In the genomic region with DNA sequence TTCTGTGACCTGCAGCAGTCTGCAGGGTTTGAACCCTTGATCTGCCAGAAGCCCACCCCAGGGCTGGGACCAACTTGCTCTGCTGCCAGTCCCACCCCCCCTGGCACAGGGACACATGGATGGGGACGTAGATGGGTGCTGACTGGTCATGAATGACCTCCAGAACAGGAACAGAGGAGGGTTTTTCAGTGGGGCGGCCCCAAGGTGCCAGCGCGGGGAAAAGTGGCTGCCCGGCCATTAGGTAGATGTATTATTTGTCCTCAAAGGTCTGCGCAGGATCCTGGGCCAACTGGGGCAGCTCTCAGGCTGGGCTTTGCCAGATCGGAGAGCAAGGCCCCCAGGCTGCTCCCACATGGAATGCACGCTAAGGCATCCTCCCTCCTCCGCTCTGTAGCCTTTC, we compare ENCODE assay signal across 17 cellular contexts.
DNase-seq lines count a peak whose midpoint lies in the region; ATAC-seq and TF ChIP-seq lines count a peak whose summit lies in the region.
"Had no signal": no experiment of that assay in that cellular context is flagged by ENCODE, and none has a peak within 500 bp of the region (broad histone marks: within the 10 kb centered on the region; RNA-seq: fewer than 3 reads in every experiment).

No MANE protein-coding gene starts in this region.

- no peak overlapping the region for H3K4me3 Mint-ChIP-seq in activated CD4-positive, alpha-beta memory T cell treated with anti-CD3 and anti-CD28 coated beads for 36 hours

- H3K27ac ChIP-seq in heart left ventricle (no peak overlapping the region), coronary artery (no peak overlapping the region)
- H3K27ac ChIP-seq: A549, C4-2B had no signal

- no peaks in the 10 kb centered on the region for H3K36me3 Mint-ChIP-seq in activated CD4-positive, alpha-beta memory T cell treated with anti-CD3 and anti-CD28 coated beads for 36 hours

- peaks cover 0 to 11% (median 0%) of the 10 kb centered on the region in 9 donors for H3K27me3 ChIP-seq in heart left ventricle
- H3K27me3 ChIP-seq: MG63 had no signal

- H3K4me1 ChIP-seq in heart left ventricle: peaks cover 0 to 17% (median 6%) of the 10 kb centered on the region in 12 donors
- H3K4me1 ChIP-seq: A549 had no signal

- H3K36me3 ChIP-seq in heart left ventricle: no peaks in the 10 kb centered on the region
- H3K36me3 ChIP-seq: MG63 had no signal

- H3K4me1 Mint-ChIP-seq in activated CD4-positive, alpha-beta memory T cell treated with anti-CD3 and anti-CD28 coated beads for 36 hours (ENCODE audit: low read depth): peaks cover 35% of the 10 kb centered on the region

- no peaks in the 10 kb centered on the region for H3K9me3 Mint-ChIP-seq in activated CD4-positive, alpha-beta memory T cell treated with anti-CD3 and anti-CD28 coated beads for 36 hours

- H3K27ac Mint-ChIP-seq in activated CD4-positive, alpha-beta memory T cell treated with anti-CD3 and anti-CD28 coated beads for 36 hours: no peak overlapping the region

- no peak overlapping the region for H3K4me3 ChIP-seq in heart left ventricle
- H3K4me3 ChIP-seq in coronary artery: no peak overlapping the region
- H3K4me3 ChIP-seq: A549, MG63 had no signal

- DNase-seq in cardiac septum (ENCODE audit: low spot score): peak; percentile 35
- no peak for DNase-seq in heart left ventricle
- peak; percentile 55 for DNase-seq in coronary artery (ENCODE audit: low spot score)
- peak; percentile 64 for DNase-seq in mesenteric fat pad (ENCODE audit: low spot score)
- no peak for DNase-seq in NCI-H345 treated with DMSO at 0.1 percent for 48 hours (lab: John Stamatoyannopoulos, UW; ENCODE audit: unreplicated experiment)
- DNase-seq in NK-92 (lab: John Stamatoyannopoulos, UW; ENCODE audit: unreplicated experiment): no peak
- no peak for DNase-seq in glomerular visceral epithelial cell (ENCODE audit: extremely low spot score)
- no peak for DNase-seq in activated CD4-positive, alpha-beta memory T cell treated with anti-CD3 and anti-CD28 coated beads for 36 hours
- DNase-seq: GF-D8, IMR-90, MG63, NCI-H1092, NCI-H146, NCI-H2081, NCI-H524 had no signal

- TF ChIP-seq CTCF in heart left ventricle (IDR thresholded peaks at IDR 0.05) (no peak), coronary artery (IDR thresholded peaks at IDR 0.05) (no peak)

- no peaks in the 10 kb centered on the region for H3K9me3 ChIP-seq in heart left ventricle
- H3K9me3 ChIP-seq: A549, MG63 had no signal

- intact Hi-C loops in cardiac septum (cut with DNase I): no loop called here
- intact Hi-C loops in heart left ventricle (cut with DNase I): no loop called here
- intact Hi-C loops in activated CD4-positive, alpha-beta memory T cell treated with anti-CD3 and anti-CD28 coated beads for 36 hours (cut with micrococcal nuclease): no loop called here

- POLR2A ChIA-PET in activated CD4-positive, alpha-beta memory T cell treated with anti-CD3 and anti-CD28 coated beads for 36 hours (lab: Charles Lee): interaction anchor here (0.6 kb wide), 1 partner anchor 82 kb away, joined by 3 read pairs; no protein-coding TSS in a partner anchor

- no peak for TF ChIP-seq POLR2A in heart left ventricle (IDR thresholded peaks at IDR 0.05)

- ATAC-seq in heart left ventricle: no peak

- 86 to 96% (median 91%) methylated on average over 9 of the region's 9 CpGs for WGBS in heart left ventricle, 4 donors

- CTCF ChIA-PET in activated CD4-positive, alpha-beta memory T cell treated with anti-CD3 and anti-CD28 coated beads for 36 hours (lab: Charles Lee): interaction anchor here (1.6 kb wide), 1 partner anchor 165 kb away, joined by 4 read pairs; no protein-coding TSS in a partner anchor

- peaks cover 13% of the 10 kb centered on the region for H3K27me3 Mint-ChIP-seq in activated CD4-positive, alpha-beta memory T cell treated with anti-CD3 and anti-CD28 coated beads for 36 hours

Comparison
In these comparisons a context has a peak if more than half of its experiments do, and no peak if none do; other contexts are left out.
1. DNase-seq: peak in cardiac septum (single experiment), coronary artery (single experiment) and mesenteric fat pad (single experiment); none in heart left ventricle (0 of 5), NCI-H345 treated with DMSO at 0.1 percent for 48 hours (single experiment), NK-92 (single experiment), glomerular visceral epithelial cell (single experiment) and activated CD4-positive, alpha-beta memory T cell treated with anti-CD3 and anti-CD28 coated beads for 36 hours (single experiment).